Comparison of ENCODE assay signal across 8 cellular contexts in the genomic region with DNA sequence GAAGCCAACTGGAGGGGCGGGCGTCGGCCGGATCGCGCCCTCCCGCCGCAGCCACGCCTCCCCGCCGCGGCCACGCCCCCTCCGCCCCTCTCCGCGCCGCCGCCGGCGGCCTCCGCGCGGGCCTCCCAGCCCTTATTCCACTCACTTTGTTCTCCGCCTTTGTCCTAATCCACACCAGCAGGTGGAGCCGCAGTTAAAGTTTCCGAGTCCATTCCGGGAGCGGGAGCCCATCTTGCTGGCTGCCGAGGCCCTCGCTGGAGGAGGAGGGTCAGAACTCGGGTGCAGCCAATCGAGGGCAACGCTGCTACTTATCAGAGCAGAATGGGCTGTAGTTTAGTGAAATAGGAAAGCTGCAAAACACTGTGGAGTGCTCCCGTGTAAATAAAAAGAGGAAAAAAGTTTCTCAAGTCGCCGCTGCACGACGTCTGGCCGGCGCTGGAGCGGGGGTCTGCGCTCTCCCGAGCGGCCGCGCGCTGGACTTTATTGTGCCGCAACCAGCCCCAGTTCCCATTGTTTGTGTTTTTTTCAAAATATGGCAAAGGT. TPM values are rescaled to one million over a fixed set of nuclear protein-coding genes. Genes with fewer than 3 reads are reported as not detected.
DNase-seq lines count a peak whose midpoint lies in the region; ATAC-seq and TF ChIP-seq lines count a peak whose summit lies in the region.

A gene (plus strand): TSS at position 271 of the 543 bp plus-strand sequence. CDS start 262 bp downstream, at position 533.

- intact Hi-C loops in mucosa of descending colon (cut with DNase I, micrococcal nuclease): no loop called here

- peak; percentile 70 for ATAC-seq in GM21576 (IDR thresholded peaks at IDR 0.05; ENCODE audit: unreplicated experiment)
- peak; percentile 92 for ATAC-seq in mucosa of descending colon

- TF ChIP-seq RAD21 in Ishikawa (IDR thresholded peaks at IDR 0.05; ENCODE audit: low read depth): peak; percentile 54

- no peaks in the 10 kb centered on the region for H3K36me3 ChIP-seq in mucosa of descending colon (ENCODE audit: low read depth)

- TF ChIP-seq CTCF in epithelial cell of esophagus (IDR thresholded peaks at IDR 0.05; ENCODE audit: insufficient read depth, low read depth, low read length, missing control alignments): peak; percentile 56
- TF ChIP-seq CTCF in mucosa of descending colon (IDR thresholded peaks at IDR 0.05): peak; percentile 56

- H3K4me3 ChIP-seq in epithelial cell of esophagus (ENCODE audit: low read length) (peak within 1 kb of the TSS; percentile 78), mucosa of descending colon (peak within 1 kb of the TSS; percentile 66)

- TF ChIP-seq EP300 in Ishikawa (IDR thresholded peaks at IDR 0.05; ENCODE audit: borderline replicate concordance): no peak

- no peaks in the 10 kb centered on the region for H3K9me3 ChIP-seq in mucosa of descending colon

- DNase-seq in DMS53 (lab: John Stamatoyannopoulos, UW) (peak; percentile 97), OCI-M2 (lab: John Stamatoyannopoulos, UW; ENCODE audit: unreplicated experiment) (peak; percentile 65), activated T-cell treated with anti-CD3 and anti-CD28 coated beads for 4 hours (peak; percentile 88), epithelial cell of esophagus (ENCODE audit: low read depth) (peak; percentile 99), mucosa of descending colon (peak; percentile 97 to 98 (median 97))
- peak; percentile 79 to 85 for DNase-seq in stimulated activated CD8-positive, alpha-beta memory T cell treated with anti-CD3 and anti-CD28 coated beads, Interleukin-4, amount 100 ng/mL, for 4 hours (ENCODE audit: low read depth in 2 of 2, low spot score in 1 of 2)

- H3K4me1 ChIP-seq in mucosa of descending colon (ENCODE audit: low read depth): peaks cover 5% of the 10 kb centered on the region

TF ChIP-seq in Ishikawa, 13 proteins besides CTCF, POLR2A, EP300 and RAD21:
- TF ChIP-seq, protein P1, sequence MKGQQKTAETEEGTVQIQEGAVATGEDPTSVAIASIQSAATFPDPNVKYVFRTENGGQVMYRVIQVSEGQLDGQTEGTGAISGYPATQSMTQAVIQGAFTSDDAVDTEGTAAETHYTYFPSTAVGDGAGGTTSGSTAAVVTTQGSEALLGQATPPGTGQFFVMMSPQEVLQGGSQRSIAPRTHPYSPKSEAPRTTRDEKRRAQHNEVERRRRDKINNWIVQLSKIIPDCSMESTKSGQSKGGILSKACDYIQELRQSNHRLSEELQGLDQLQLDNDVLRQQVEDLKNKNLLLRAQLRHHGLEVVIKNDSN (IDR thresholded peaks at IDR 0.05): no peak
- TF ChIP-seq FOXM1 (IDR thresholded peaks at IDR 0.05; ENCODE audit: borderline replicate concordance, low read depth): no peak
- TF ChIP-seq, protein P2, sequence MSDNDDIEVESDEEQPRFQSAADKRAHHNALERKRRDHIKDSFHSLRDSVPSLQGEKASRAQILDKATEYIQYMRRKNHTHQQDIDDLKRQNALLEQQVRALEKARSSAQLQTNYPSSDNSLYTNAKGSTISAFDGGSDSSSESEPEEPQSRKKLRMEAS (IDR thresholded peaks at IDR 0.05): peak; percentile 26; the same call in 1 of the 2 replicates
- TF ChIP-seq TCF12 (IDR thresholded peaks at IDR 0.05; ENCODE audit: low read depth): peak; percentile 48
- TF ChIP-seq, protein P3, sequence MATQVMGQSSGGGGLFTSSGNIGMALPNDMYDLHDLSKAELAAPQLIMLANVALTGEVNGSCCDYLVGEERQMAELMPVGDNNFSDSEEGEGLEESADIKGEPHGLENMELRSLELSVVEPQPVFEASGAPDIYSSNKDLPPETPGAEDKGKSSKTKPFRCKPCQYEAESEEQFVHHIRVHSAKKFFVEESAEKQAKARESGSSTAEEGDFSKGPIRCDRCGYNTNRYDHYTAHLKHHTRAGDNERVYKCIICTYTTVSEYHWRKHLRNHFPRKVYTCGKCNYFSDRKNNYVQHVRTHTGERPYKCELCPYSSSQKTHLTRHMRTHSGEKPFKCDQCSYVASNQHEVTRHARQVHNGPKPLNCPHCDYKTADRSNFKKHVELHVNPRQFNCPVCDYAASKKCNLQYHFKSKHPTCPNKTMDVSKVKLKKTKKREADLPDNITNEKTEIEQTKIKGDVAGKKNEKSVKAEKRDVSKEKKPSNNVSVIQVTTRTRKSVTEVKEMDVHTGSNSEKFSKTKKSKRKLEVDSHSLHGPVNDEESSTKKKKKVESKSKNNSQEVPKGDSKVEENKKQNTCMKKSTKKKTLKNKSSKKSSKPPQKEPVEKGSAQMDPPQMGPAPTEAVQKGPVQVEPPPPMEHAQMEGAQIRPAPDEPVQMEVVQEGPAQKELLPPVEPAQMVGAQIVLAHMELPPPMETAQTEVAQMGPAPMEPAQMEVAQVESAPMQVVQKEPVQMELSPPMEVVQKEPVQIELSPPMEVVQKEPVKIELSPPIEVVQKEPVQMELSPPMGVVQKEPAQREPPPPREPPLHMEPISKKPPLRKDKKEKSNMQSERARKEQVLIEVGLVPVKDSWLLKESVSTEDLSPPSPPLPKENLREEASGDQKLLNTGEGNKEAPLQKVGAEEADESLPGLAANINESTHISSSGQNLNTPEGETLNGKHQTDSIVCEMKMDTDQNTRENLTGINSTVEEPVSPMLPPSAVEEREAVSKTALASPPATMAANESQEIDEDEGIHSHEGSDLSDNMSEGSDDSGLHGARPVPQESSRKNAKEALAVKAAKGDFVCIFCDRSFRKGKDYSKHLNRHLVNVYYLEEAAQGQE (IDR thresholded peaks at IDR 0.05; ENCODE audit: low read depth): no peak
- peak; percentile 75 for TF ChIP-seq TAF1 (IDR thresholded peaks at IDR 0.05; ENCODE audit: low read depth)
- TF ChIP-seq CREB1 (IDR thresholded peaks at IDR 0.05; ENCODE audit: low read depth): no peak

RNA-seq across cellular contexts. Expression of the gene that starts here (rescaled TPM):
- total RNA-seq in mucosa of descending colon: 10 to 100 TPM; 14.3 to 22.2 (median 17.1) TPM

Comparison
In these comparisons a context has a peak if more than half of its experiments do, and no peak if none do; other contexts are left out.
1. Peak in every context shown above with its lines: DNase-seq, ATAC-seq and H3K4me3 ChIP-seq.